21 cellular contexts compared by ENCODE assay signal in the genomic region with DNA sequence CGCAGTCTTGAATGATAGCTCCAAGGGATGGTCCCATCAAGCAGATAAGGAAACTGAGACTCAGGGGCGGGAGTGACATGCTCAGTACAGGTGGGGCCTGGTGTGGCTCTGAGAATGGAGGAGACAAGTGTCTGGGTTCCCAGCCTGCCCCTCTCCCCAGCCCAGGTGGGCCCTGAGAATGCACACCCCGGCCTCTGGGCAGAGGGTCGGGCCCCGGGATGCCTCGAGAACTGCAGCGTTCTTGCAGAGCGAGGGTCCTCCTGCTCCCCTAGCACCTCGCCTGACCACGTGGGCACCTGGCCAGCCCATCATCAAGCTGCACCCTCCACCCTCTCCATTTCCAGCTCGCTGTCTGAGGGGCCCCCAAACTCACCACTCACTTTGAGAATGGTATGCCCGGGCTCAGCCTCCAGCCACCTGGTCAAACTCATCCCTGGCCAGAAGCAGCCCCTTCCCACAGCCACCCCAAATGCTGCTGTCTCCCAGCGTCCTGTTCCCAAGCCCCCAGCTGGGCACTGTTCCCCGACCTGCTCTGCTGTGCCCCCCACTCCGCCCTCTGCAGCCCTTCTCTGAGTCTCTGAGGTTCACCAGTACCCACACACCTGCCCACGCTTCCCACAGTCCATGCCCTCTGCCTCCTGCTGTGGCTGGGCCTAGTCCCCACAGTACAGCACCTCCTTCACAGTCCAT. TPM values are rescaled to one million over a fixed set of nuclear protein-coding genes. Genes with fewer than 3 reads are reported as not detected.
A peak's percentile ranks its signal among the peaks of the same experiment; 100 is the strongest.
DNase-seq lines count a peak whose midpoint lies in the region; ATAC-seq and TF ChIP-seq lines count a peak whose summit lies in the region.
"Had no signal": no experiment of that assay in that cellular context is flagged by ENCODE, and none has a peak within 500 bp of the region (broad histone marks: within the 10 kb centered on the region; RNA-seq: fewer than 3 reads in every experiment).

No MANE protein-coding gene starts in this region.

- in situ Hi-C loops in IMR-90 (cut with MboI; ENCODE audit: low sequenced_read_pairs), result no loop called here

- ATAC-seq in IMR-90 (ENCODE audit: low read depth), result no peak
- no peak for ATAC-seq in GM21737 (IDR thresholded peaks at IDR 0.05; ENCODE audit: unreplicated experiment)
- ATAC-seq: activated naive CD4-positive, alpha-beta T cell treated with anti-CD3 and anti-CD28 coated beads, Interleukin-2, amount 50 U/mL, for 72 hours; T-cell had no signal

- peaks cover 8% of the 10 kb centered on the region; the same call in 1 of the 2 replicates for H3K27me3 ChIP-seq in IMR-90 (ENCODE audit: control insufficient read depth, insufficient read depth, low read length)
- H3K27me3 ChIP-seq: BE2C had no signal

- peaks cover 4% of the 10 kb centered on the region for H3K4me1 Mint-ChIP-seq in glutamatergic neuron (ENCODE audit: low read depth, unreplicated experiment)

- no peaks in the 10 kb centered on the region for H3K9me1 ChIP-seq in IMR-90 (ENCODE audit: insufficient read depth, low read length)

- H3K9ac ChIP-seq in IMR-90 (ENCODE audit: low read depth, low read length), result no peak overlapping the region

- H3K36me3 Mint-ChIP-seq in glutamatergic neuron (ENCODE audit: unreplicated experiment), result no peaks in the 10 kb centered on the region
- H3K36me3 Mint-ChIP-seq: activated naive CD4-positive, alpha-beta T cell treated with anti-CD3 and anti-CD28 coated beads, Interleukin-2, amount 50 U/mL, for 72 hours; T-cell had no signal

- no peak for TF ChIP-seq CTCF in IMR-90 (conservative IDR thresholded peaks at IDR 0.05; ENCODE audit: low read depth, low read length)
- no peak for TF ChIP-seq CTCF in glutamatergic neuron (IDR thresholded peaks at IDR 0.05; ENCODE audit: partially characterized antibody, unreplicated experiment)

- H3K9me3 Mint-ChIP-seq in glutamatergic neuron (ENCODE audit: unreplicated experiment), result peaks cover 5% of the 10 kb centered on the region
- H3K9me3 Mint-ChIP-seq: activated naive CD4-positive, alpha-beta T cell treated with anti-CD3 and anti-CD28 coated beads, Interleukin-2, amount 50 U/mL, for 72 hours; T-cell had no signal

- no peak overlapping the region for H3K18ac ChIP-seq in IMR-90 (ENCODE audit: low read depth, low read length)

- H2BK120ac ChIP-seq in IMR-90 (ENCODE audit: low read depth, low read length), result no peak overlapping the region

- H2AK9ac ChIP-seq in IMR-90 (replicated peaks; ENCODE audit: low read depth, low read length, poor library complexity), result no peak overlapping the region

- H2BK15ac ChIP-seq in IMR-90 (ENCODE audit: low read depth, low read length), result no peak overlapping the region

- intact Hi-C loops in IMR-90 (cut with micrococcal nuclease), result no loop called here

- CTCF ChIA-PET in IMR-90 (lab: Yijun Ruan, JAX), result no interaction called here

- H3K36me3 ChIP-seq in IMR-90 (ENCODE audit: control insufficient read depth, insufficient read depth, low read length), result no peaks in the 10 kb centered on the region
- H3K36me3 ChIP-seq: BE2C had no signal

- H3K27ac ChIP-seq in IMR-90 (ENCODE audit: insufficient read depth, low read length), result no peak overlapping the region
- H3K27ac ChIP-seq: 22Rv1, RWPE1, VCaP had no signal

- H4K8ac ChIP-seq in IMR-90 (ENCODE audit: low read depth in 2 of 2, low read length in 2 of 2), result no peak overlapping the region

- peak; percentile 21 for DNase-seq in activated CD4-positive, CD25-positive, alpha-beta regulatory T cell treated with anti-CD3 and anti-CD28 coated beads, Interleukin-2, amount 50 U/mL, for 72 hours
- DNase-seq in activated CD4-positive, CD25-positive, alpha-beta regulatory T cell (lab: John Stamatoyannopoulos, UW), result no peak
- DNase-seq in IMR-90 (no peak), glutamatergic neuron (peak; percentile 6), retina (peak; percentile 0), mucosa of gallbladder (ENCODE audit: low spot score) (no peak), NCI-H1694 (lab: John Stamatoyannopoulos, UW) (no peak)
- DNase-seq: BE2C; effector CD8-positive, alpha-beta T cell; mesendoderm; NCI-H146; NCI-H2227 treated with DMSO at 0.1 percent for 48 hours; NK-92 treated with Interleukin-12 subunit alpha and Interleukin-12 subunit beta, amount 100 ng/mL, for 24 hours; stimulated activated CD4-positive, alpha-beta T cell treated with anti-CD3 and anti-CD28 coated beads, Interleukin-4, amount 100 ng/mL, for 1 hour had no signal

- WGBS in IMR-90 (ENCODE audit: extremely low coverage in 2 of 2, insufficient read length in 1 of 2), 2 experiments, result 68% methylated on average over 9 of the region's 16 CpGs; no CpG with 5 or more reads in 1 of the 2 experiments

- H2BK20ac ChIP-seq in IMR-90 (ENCODE audit: low read depth, low read length), result no peak overlapping the region

- no peak for TF ChIP-seq POLR2A in IMR-90 (IDR thresholded peaks at IDR 0.05; ENCODE audit: low read depth, low read length)

- peaks cover 3% of the 10 kb centered on the region; the same call in 1 of the 2 replicates for H3K4me1 ChIP-seq in IMR-90 (ENCODE audit: control insufficient read depth, insufficient read depth, low read length)
- H3K4me1 ChIP-seq: BE2C had no signal

- no peaks in the 10 kb centered on the region for H4K20me1 ChIP-seq in IMR-90 (ENCODE audit: insufficient read depth, low read length)

- no peak overlapping the region for H3K23ac ChIP-seq in IMR-90 (ENCODE audit: low read depth, low read length)

- no peak overlapping the region for H2BK5ac ChIP-seq in IMR-90 (ENCODE audit: low read depth, low read length, poor library complexity, severe bottlenecking)

- no peaks in the 10 kb centered on the region for H3K9me3 ChIP-seq in IMR-90 (ENCODE audit: control insufficient read depth, insufficient read depth, low read length)
- H3K9me3 ChIP-seq: BE2C had no signal

- no peak overlapping the region for H3K4me2 ChIP-seq in IMR-90 (ENCODE audit: low read depth, low read length)

- BruUV-seq in IMR-90 (replicated peaks; lab: Mats Ljungman, UMichigan), result no TSS peak

- H3K14ac ChIP-seq in IMR-90 (replicated peaks; ENCODE audit: low read depth, low read length), result no peak overlapping the region

- H3K4me3 Mint-ChIP-seq in glutamatergic neuron (ENCODE audit: unreplicated experiment), result no peak overlapping the region
- H3K4me3 Mint-ChIP-seq: T-cell had no signal

- H2AK5ac ChIP-seq in IMR-90 (ENCODE audit: low read depth, low read length), result peak overlapping the region; percentile 15; the same call in 1 of the 2 replicates

- H3K79me1 ChIP-seq in IMR-90 (ENCODE audit: low read depth in 1 of 2, low read length in 2 of 2), result no peaks in the 10 kb centered on the region

- TF ChIP-seq RAD21 in IMR-90 (IDR thresholded peaks at IDR 0.05; ENCODE audit: low read length), result no peak

- no peak overlapping the region for H3K56ac ChIP-seq in IMR-90 (ENCODE audit: extremely low read depth, insufficient read depth, low read length)

- H4K91ac ChIP-seq in IMR-90 (ENCODE audit: insufficient read depth, low read depth, low read length), result no peak overlapping the region

- H4K5ac ChIP-seq in IMR-90 (ENCODE audit: low read depth, low read length), result no peak overlapping the region

- POLR2A ChIA-PET in IMR-90 (lab: Charles Lee; ENCODE audit: unreplicated experiment), result no interaction called here

- dilution Hi-C loops in IMR-90 (cut with HindIII; ENCODE audit: low sequenced_read_pairs, unreplicated experiment), result no loop called here

- H3K4ac ChIP-seq in IMR-90 (ENCODE audit: low read depth, low read length), result no peak overlapping the region

- H3K27ac Mint-ChIP-seq in glutamatergic neuron (ENCODE audit: unreplicated experiment), result no peak overlapping the region
- H3K27ac Mint-ChIP-seq: activated naive CD4-positive, alpha-beta T cell treated with anti-CD3 and anti-CD28 coated beads, Interleukin-2, amount 50 U/mL, for 72 hours; T-cell had no signal

- H2AFZ ChIP-seq in IMR-90 (replicated peaks; ENCODE audit: low read length, poor library complexity), result peak overlapping the region; percentile 21

- peaks cover 3% of the 10 kb centered on the region for H3K27me3 Mint-ChIP-seq in glutamatergic neuron (ENCODE audit: unreplicated experiment)

- H3K4me3 ChIP-seq in IMR-90 (ENCODE audit: insufficient read depth, low read depth, low read length), result no peak overlapping the region

TF ChIP-seq in IMR-90, 13 proteins besides CTCF, POLR2A, EP300 and RAD21:
- TF ChIP-seq RCOR1 (IDR thresholded peaks at IDR 0.05; ENCODE audit: insufficient replicate concordance, low read length), result no peak
- TF ChIP-seq SMC3 (IDR thresholded peaks at IDR 0.05; ENCODE audit: low read depth, low read length), result no peak
- no peak for TF ChIP-seq NFE2L2 (IDR thresholded peaks at IDR 0.05; ENCODE audit: low read depth, low read length)
- TF ChIP-seq CHD1 (IDR thresholded peaks at IDR 0.05; ENCODE audit: low read depth, low read length), result no peak
- TF ChIP-seq RFX5 (IDR thresholded peaks at IDR 0.05; ENCODE audit: low read depth, low read length), result no peak
- no peak for TF ChIP-seq USF2 (IDR thresholded peaks at IDR 0.05; ENCODE audit: low read depth, low read length)

RNA-seq across cellular contexts. Expression of gene CYP46A1, which starts 44.3 kb away (rescaled TPM):
- total RNA-seq in IMR-90 (2012; rRNA removed) (under 0.01 and 0.18 TPM in 2 replicates), glutamatergic neuron (ENCODE audit: unreplicated experiment) (2.1 TPM), mucosa of gallbladder (1.8 TPM)
- polyA plus RNA-seq in IMR-90 (2012; rRNA removed), result 0.24 and 0.31 TPM in 2 replicates
- polyA plus RNA-seq in IMR-90 (2012; cell fraction: cytosol; rRNA removed), result 0.09 and 0.31 TPM in 2 replicates
- polyA plus RNA-seq in IMR-90 (2012; cell fraction: nucleus; rRNA removed; ENCODE audit: low replicate concordance), result 1.0 and 1.2 TPM in 2 replicates
- total RNA-seq: bronchial epithelial cell had no signal

Comparison
In these comparisons a context has a peak if more than half of its experiments do, and no peak if none do; other contexts are left out.
1. DNase-seq: peak in activated CD4-positive, CD25-positive, alpha-beta regulatory T cell treated with anti-CD3 and anti-CD28 coated beads, Interleukin-2, amount 50 U/mL, for 72 hours (single experiment), glutamatergic neuron (single experiment) and retina (single experiment); none in activated CD4-positive, CD25-positive, alpha-beta regulatory T cell (0 of 4), IMR-90 (single experiment), mucosa of gallbladder (single experiment) and NCI-H1694 (single experiment).